8 cellular contexts compared by ENCODE assay signal in the genomic region with DNA sequence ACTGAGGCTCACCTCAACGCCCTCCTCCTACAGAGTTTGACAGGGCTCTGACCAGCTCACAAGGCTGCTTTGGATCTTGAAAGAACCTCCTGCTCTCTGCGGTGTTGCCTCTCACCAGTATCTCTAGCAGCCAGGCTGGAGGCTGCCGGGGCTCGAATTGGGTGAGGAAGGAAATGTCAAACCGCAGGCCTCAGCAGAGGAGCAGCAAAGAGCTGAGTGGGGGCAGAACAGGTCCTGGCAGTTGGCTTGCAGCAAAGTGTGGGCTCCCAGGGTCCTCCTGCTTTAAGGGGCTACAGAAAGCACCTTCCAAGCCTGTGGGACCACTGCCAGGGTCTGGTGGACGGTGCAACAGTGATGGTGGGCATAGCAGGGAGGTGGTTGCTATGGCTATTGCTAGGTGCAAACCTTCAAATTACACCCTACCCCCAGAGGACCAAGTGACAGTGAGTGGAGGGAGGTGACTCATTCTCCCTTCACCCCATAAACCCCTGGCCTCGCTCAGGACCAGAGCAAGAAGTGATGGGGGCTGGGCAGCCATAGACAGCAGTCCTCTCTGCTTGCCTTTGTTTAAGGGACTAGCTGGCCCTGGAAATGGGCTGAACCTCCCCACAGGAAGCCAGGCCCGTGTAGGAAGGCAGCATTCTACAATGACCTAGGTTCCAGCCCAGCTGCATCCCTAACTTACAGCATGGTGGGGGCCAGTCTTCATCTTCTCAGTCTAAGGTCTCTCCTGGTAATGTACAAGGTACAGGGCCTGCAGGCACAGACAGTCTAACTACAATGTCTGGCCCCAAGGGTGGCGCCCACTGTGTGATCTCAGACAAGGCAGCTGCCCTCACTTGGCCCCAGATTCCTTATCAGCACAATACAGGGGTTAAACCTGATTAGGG. TPM values are rescaled to one million over a fixed set of nuclear protein-coding genes. Genes with fewer than 3 reads are reported as not detected.
DNase-seq lines count a peak whose midpoint lies in the region; ATAC-seq and TF ChIP-seq lines count a peak whose summit lies in the region.

No MANE protein-coding gene starts in this region.

- peaks cover 34 to 69% (median 58%) of the 10 kb centered on the region in 4 donors for H3K4me1 ChIP-seq in upper lobe of left lung

- peak overlapping the region; percentile 79 for H3K4me3 Mint-ChIP-seq in natural killer cell

- H3K27me3 Mint-ChIP-seq in natural killer cell (ENCODE audit: low read depth in 2 of 2) = no peaks in the 10 kb centered on the region

- peak overlapping the region in 1 of 4 donors; percentile 7 for H3K4me3 ChIP-seq in upper lobe of left lung

- peak; percentile 65 for ATAC-seq in GM18520 (IDR thresholded peaks at IDR 0.05; ENCODE audit: unreplicated experiment)
- peak; percentile 96 for ATAC-seq in HG02943 (IDR thresholded peaks at IDR 0.05; ENCODE audit: low read depth, unreplicated experiment)
- peak; percentile 69 to 85 (median 80) for ATAC-seq in natural killer cell
- ATAC-seq in upper lobe of left lung (ENCODE audit: low FRiP score in 2 of 2) = peak; percentile 73 to 75

- H3K27me3 ChIP-seq in upper lobe of left lung = no peaks in the 10 kb centered on the region

- H3K27ac Mint-ChIP-seq in natural killer cell = peak overlapping the region; percentile 94 to 99

- no peak for TF ChIP-seq EP300 in upper lobe of left lung (IDR thresholded peaks at IDR 0.05)

- no peak for TF ChIP-seq CTCF in natural killer cell (IDR thresholded peaks at IDR 0.05)
- TF ChIP-seq CTCF in upper lobe of left lung (IDR thresholded peaks at IDR 0.05) = no peak

- WGBS in upper lobe of left lung, 2 donors = 36 to 41% methylated on average over 6 to 9 of the region's 9 CpGs

- H3K9me3 ChIP-seq in upper lobe of left lung = no peaks in the 10 kb centered on the region

- intact Hi-C loops in natural killer cell (cut with micrococcal nuclease) = loop anchor here (1.0 to 2.0 kb wide), 4 partner anchors 8 to 52 kb away; no protein-coding TSS in a partner anchor

- peak overlapping the region; percentile 59 to 77 (median 72) for H3K27ac ChIP-seq in upper lobe of left lung

- H3K36me3 ChIP-seq in upper lobe of left lung = peaks cover 0 to 18% (median 5%) of the 10 kb centered on the region in 4 donors

- peaks cover 95 to 100% of the 10 kb centered on the region in 2 donors for H3K4me1 Mint-ChIP-seq in natural killer cell

- peak; percentile 50 for DNase-seq in SIG-M5 (lab: John Stamatoyannopoulos, UW)
- peak; percentile 34 for DNase-seq in activated gamma-delta T cell (lab: John Stamatoyannopoulos, UW)
- peak; percentile 81 for DNase-seq in natural killer cell
- peak in 1 of 2 donors; percentile 81 for DNase-seq in upper lobe of left lung
- no peak for DNase-seq in NCI-H187 treated with DMSO at 0.1 percent for 48 hours (lab: John Stamatoyannopoulos, UW)
- no peak for DNase-seq in GM03348 (ENCODE audit: low spot score)

- H3K36me3 Mint-ChIP-seq in natural killer cell = peaks cover 10% of the 10 kb centered on the region

- no peak for TF ChIP-seq POLR2A in upper lobe of left lung (IDR thresholded peaks at IDR 0.05)

- no peaks in the 10 kb centered on the region for H3K9me3 Mint-ChIP-seq in natural killer cell

RNA-seq across cellular contexts. Expression of a gene that starts 18.7 kb away (rescaled TPM):
- total RNA-seq in natural killer cell (100 to 1,000 TPM; 376 to 488 (median 450) TPM), upper lobe of left lung (100 to 1,000 TPM in 1 of 6 donors, 10 to 100 TPM in 5; 43.0 to 148 (median 68.6) TPM)

RNA-seq across cellular contexts. Expression of a gene that starts 46.1 kb away (rescaled TPM):
- not detected for total RNA-seq in natural killer cell
- not detected for total RNA-seq in upper lobe of left lung

Comparison
In these comparisons a context has a peak if more than half of its experiments do, and no peak if none do; other contexts are left out.
1. DNase-seq: peak in SIG-M5 (single experiment), activated gamma-delta T cell (single experiment) and natural killer cell (single experiment); none in NCI-H187 treated with DMSO at 0.1 percent for 48 hours (single experiment) and GM03348 (single experiment).
2. Peak in every context shown above with its lines, with median percentiles within 50 percentile points of each other: ATAC-seq.